In genomic region chr4:7867191-7867590, GRCh38 we compare ENCODE assay signal across 1 cellular context.
TF ChIP-seq lines count a peak whose summit lies in the region.

No MANE protein-coding gene starts in this region.

TF ChIP-seq in endothelial cell of umbilical vein, 7 proteins besides CTCF, POLR2A, EP300 and RAD21:
- TF ChIP-seq EZH2 (IDR thresholded peaks at IDR 0.05; ENCODE audit: borderline replicate concordance, low read depth, low read length, severe bottlenecking) = no peak
- no peak for TF ChIP-seq GATA2 (IDR thresholded peaks at IDR 0.05; ENCODE audit: insufficient read depth, insufficient read length, low read depth, low read length)
- no peak for TF ChIP-seq MYC (IDR thresholded peaks at IDR 0.05; ENCODE audit: low read depth, low read length)
- no peak for TF ChIP-seq JUN (IDR thresholded peaks at IDR 0.05; ENCODE audit: borderline replicate concordance, insufficient read depth, insufficient read length, low read depth)
- no peak for TF ChIP-seq POLR2AphosphoS5 (IDR thresholded peaks at IDR 0.05; ENCODE audit: insufficient read depth, low read depth, low read length)
